ENCODE assay signal across 1 cellular context in genomic region chr2:172102858-172103359, GRCh38.
A peak's percentile ranks its signal among the peaks of the same experiment; 100 is the strongest.
TF ChIP-seq lines count a peak whose summit lies in the region.

DLX2 (minus strand) TSS chr2:172102900; CDS start chr2:172102538, 362 bp downstream.

TF ChIP-seq in HepG2, 621 proteins besides CTCF, POLR2A, EP300 and RAD21 (continued from another document and continues in another):
- TF ChIP-seq THAP7 (CRISPR knock-in tag; IDR thresholded peaks at IDR 0.05) (peak; percentile 72; the same call in 1 of the 2 replicates), FOXK2 (IDR thresholded peaks at IDR 0.05) (no peak), ZNF792 (CRISPR knock-in tag; IDR thresholded peaks at IDR 0.05) (peak; percentile 88; the same call in 1 of the 2 replicates), RORA (CRISPR knock-in tag; IDR thresholded peaks at IDR 0.05) (no peak), MAF1 (CRISPR knock-in tag; IDR thresholded peaks at IDR 0.05; ENCODE audit: borderline replicate concordance) (peak; percentile 73; the same call in 1 of the 2 replicates), ZNF260 (CRISPR knock-in tag; IDR thresholded peaks at IDR 0.05; ENCODE audit: borderline replicate concordance, low read depth) (no peak), TOE1 (CRISPR knock-in tag; IDR thresholded peaks at IDR 0.05) (no peak), SCMH1 (CRISPR knock-in tag; IDR thresholded peaks at IDR 0.05; ENCODE audit: borderline replicate concordance) (no peak), ZNF138 (CRISPR knock-in tag; IDR thresholded peaks at IDR 0.05; ENCODE audit: low read depth) (peak; percentile 41; the same call in 1 of the 2 replicates), MAX (IDR thresholded peaks at IDR 0.05) (peak; percentile 96), ZKSCAN1 (IDR thresholded peaks at IDR 0.05; ENCODE audit: low read length) (no peak), ZNF83 (CRISPR knock-in tag; IDR thresholded peaks at IDR 0.05; ENCODE audit: borderline replicate concordance) (peak; percentile 49; the same call in 1 of the 2 replicates), SAFB2 (CRISPR knock-in tag; IDR thresholded peaks at IDR 0.05; ENCODE audit: borderline replicate concordance, low read depth) (0 out of 2 replicates have a peak, but pooled peaks have one; percentile 25), HOXA3 (CRISPR knock-in tag; IDR thresholded peaks at IDR 0.05) (peak; percentile 91), NCOA2 (CRISPR knock-in tag; IDR thresholded peaks at IDR 0.05) (peak; percentile 52; the same call in 1 of the 2 replicates), IRF2 (CRISPR knock-in tag; IDR thresholded peaks at IDR 0.05) (0 out of 2 replicates have a peak, but pooled peaks have one; percentile 33), ZNF724P (CRISPR knock-in tag; IDR thresholded peaks at IDR 0.05; ENCODE audit: borderline replicate concordance) (peak; percentile 96), HMG20B (CRISPR knock-in tag; conservative IDR thresholded peaks at IDR 0.05) (no peak; the same call in 1 of the 2 replicates), TFDP1 (CRISPR knock-in tag; IDR thresholded peaks at IDR 0.05; ENCODE audit: borderline replicate concordance) (peak; percentile 92; the same call in 1 of the 2 replicates), SAP130 (CRISPR knock-in tag; IDR thresholded peaks at IDR 0.05; ENCODE audit: low read depth) (peak; percentile 81), BHLHE40 (IDR thresholded peaks at IDR 0.05; ENCODE audit: low read length) (peak; percentile 98), ZBTB2 (CRISPR knock-in tag; IDR thresholded peaks at IDR 0.05; ENCODE audit: low read depth) (no peak), FOXO1 (CRISPR knock-in tag; IDR thresholded peaks at IDR 0.05) (peak; percentile 67), ZNF234 (CRISPR knock-in tag; conservative IDR thresholded peaks at IDR 0.05) (peak; percentile 72; the same call in 1 of the 2 replicates), RFX5 (IDR thresholded peaks at IDR 0.05; ENCODE audit: low read depth, low read length) (peak; percentile 85), TIGD3 (CRISPR knock-in tag; IDR thresholded peaks at IDR 0.05; ENCODE audit: borderline replicate concordance) (no peak), TAF1 (CRISPR knock-in tag; IDR thresholded peaks at IDR 0.05) (peak; percentile 55; the same call in 1 of the 2 replicates), CBX5 (CRISPR knock-in tag; IDR thresholded peaks at IDR 0.05; ENCODE audit: borderline replicate concordance) (peak; percentile 79; the same call in 1 of the 2 replicates), ZBTB20 (CRISPR knock-in tag; IDR thresholded peaks at IDR 0.05; ENCODE audit: borderline replicate concordance, low read depth) (peak; percentile 82; the same call in 1 of the 2 replicates), ETS1 (CRISPR knock-in tag; IDR thresholded peaks at IDR 0.05) (peak; percentile 92; the same call in 1 of the 2 replicates), ELK4 (CRISPR knock-in tag; IDR thresholded peaks at IDR 0.05; ENCODE audit: borderline replicate concordance) (peak; percentile 57; the same call in 1 of the 2 replicates), ZNF263 (CRISPR knock-in tag; IDR thresholded peaks at IDR 0.05) (peak; percentile 75), HIVEP1 (CRISPR knock-in tag; IDR thresholded peaks at IDR 0.05) (peak; percentile 88), KMT2B (CRISPR knock-in tag; IDR thresholded peaks at IDR 0.05) (peak; percentile 80), ARID3A (IDR thresholded peaks at IDR 0.05; ENCODE audit: low read depth, low read length) (no peak), GATA4 (IDR thresholded peaks at IDR 0.05; ENCODE audit: borderline replicate concordance, low read depth) (no peak), MIER3 (CRISPR knock-in tag; IDR thresholded peaks at IDR 0.05; ENCODE audit: borderline replicate concordance) (no peak), HMGXB3 (CRISPR knock-in tag; IDR thresholded peaks at IDR 0.05; ENCODE audit: borderline replicate concordance) (peak; percentile 78), FOXP4 (CRISPR knock-in tag; IDR thresholded peaks at IDR 0.05) (peak; percentile 60), ZNF543 (CRISPR knock-in tag; IDR thresholded peaks at IDR 0.05) (peak; percentile 72; the same call in 1 of the 2 replicates), DNMT3B (CRISPR knock-in tag; conservative IDR thresholded peaks at IDR 0.05) (peak; percentile 94), ZNF564 (CRISPR knock-in tag; IDR thresholded peaks at IDR 0.05) (peak; percentile 92), SOX5 (CRISPR knock-in tag; IDR thresholded peaks at IDR 0.05; ENCODE audit: borderline replicate concordance) (peak; percentile 45; the same call in 1 of the 2 replicates), HES4 (CRISPR knock-in tag; IDR thresholded peaks at IDR 0.05; ENCODE audit: borderline replicate concordance) (peak; percentile 96), ZNF574 (CRISPR knock-in tag; IDR thresholded peaks at IDR 0.05) (peak; percentile 71)
